1 cellular context compared by ENCODE assay signal in genomic region chr20:46715292-46715756, GRCh38.
TF ChIP-seq lines count a peak whose summit lies in the region.

No MANE protein-coding gene starts in this region.

TF ChIP-seq in HepG2, 621 proteins besides CTCF, POLR2A, EP300 and RAD21 (continued from another document and continues in another):
- no peak for TF ChIP-seq ZBTB10 (CRISPR knock-in tag; IDR thresholded peaks at IDR 0.05; ENCODE audit: borderline replicate concordance)
- peak; percentile 70 for TF ChIP-seq TEAD3 (CRISPR knock-in tag; optimal IDR thresholded peaks at IDR 0.05; ENCODE audit: borderline replicate concordance)
- TF ChIP-seq XRCC5 (optimal IDR thresholded peaks at IDR 0.05; ENCODE audit: low read length), result peak; percentile 21
- TF ChIP-seq KDM3A (CRISPR knock-in tag; IDR thresholded peaks at IDR 0.05; ENCODE audit: low read depth), result peak; percentile 68; the same call in 1 of the 2 replicates
- TF ChIP-seq ZNF281 (CRISPR knock-in tag; IDR thresholded peaks at IDR 0.05; ENCODE audit: borderline replicate concordance), result peak; percentile 71; the same call in 1 of the 2 replicates
- TF ChIP-seq ZBTB2 (CRISPR knock-in tag; IDR thresholded peaks at IDR 0.05; ENCODE audit: low read depth), result no peak
- no peak for TF ChIP-seq FOSL1 (CRISPR knock-in tag; IDR thresholded peaks at IDR 0.05; ENCODE audit: borderline replicate concordance)
- no peak for TF ChIP-seq SP5 (CRISPR knock-in tag; IDR thresholded peaks at IDR 0.05; ENCODE audit: borderline replicate concordance, low read depth)
- TF ChIP-seq ZBTB8A (CRISPR knock-in tag; IDR thresholded peaks at IDR 0.05; ENCODE audit: borderline replicate concordance, low read depth), result no peak
- no peak for TF ChIP-seq ZBTB7B (CRISPR knock-in tag; IDR thresholded peaks at IDR 0.05)
- TF ChIP-seq ZNF510 (CRISPR knock-in tag; IDR thresholded peaks at IDR 0.05; ENCODE audit: low read depth), result no peak
- no peak for TF ChIP-seq ZNF816 (CRISPR knock-in tag; IDR thresholded peaks at IDR 0.05; ENCODE audit: borderline replicate concordance)
- TF ChIP-seq ZC3H4 (CRISPR knock-in tag; IDR thresholded peaks at IDR 0.05; ENCODE audit: borderline replicate concordance), result no peak
- no peak for TF ChIP-seq ARHGAP35 (CRISPR knock-in tag; IDR thresholded peaks at IDR 0.05; ENCODE audit: borderline replicate concordance)
- no peak for TF ChIP-seq TRAFD1 (CRISPR knock-in tag; IDR thresholded peaks at IDR 0.05; ENCODE audit: borderline replicate concordance)
- TF ChIP-seq CBX1 (IDR thresholded peaks at IDR 0.05; ENCODE audit: low read depth), result no peak
- no peak for TF ChIP-seq ZNF431 (CRISPR knock-in tag; IDR thresholded peaks at IDR 0.05; ENCODE audit: borderline replicate concordance, low read depth)
- TF ChIP-seq ZNF331 (CRISPR knock-in tag; IDR thresholded peaks at IDR 0.05), result peak; percentile 51; the same call in 1 of the 2 replicates
- TF ChIP-seq ZNF788 (CRISPR knock-in tag; IDR thresholded peaks at IDR 0.05; ENCODE audit: borderline replicate concordance), result no peak
- TF ChIP-seq CEBPG (CRISPR knock-in tag; IDR thresholded peaks at IDR 0.05), result peak; percentile 91
- no peak for TF ChIP-seq PREB (CRISPR knock-in tag; IDR thresholded peaks at IDR 0.05)
- TF ChIP-seq ZNF33B (CRISPR knock-in tag; IDR thresholded peaks at IDR 0.05), result 0 out of 2 replicates have a peak, but pooled peaks have one; percentile 61
- TF ChIP-seq ZBTB20 (CRISPR knock-in tag; IDR thresholded peaks at IDR 0.05; ENCODE audit: borderline replicate concordance, low read depth), result no peak
- no peak; the same call in 1 of the 2 replicates for TF ChIP-seq PAXIP1 (CRISPR knock-in tag; conservative IDR thresholded peaks at IDR 0.05)
- TF ChIP-seq ZSCAN29 (CRISPR knock-in tag; conservative IDR thresholded peaks at IDR 0.05), result peak; percentile 51; the same call in 1 of the 2 replicates
- no peak for TF ChIP-seq ZNF329 (CRISPR knock-in tag; IDR thresholded peaks at IDR 0.05; ENCODE audit: low read depth)
- 0 out of 2 replicates have a peak, but pooled peaks have one; percentile 29 for TF ChIP-seq FOXO1 (CRISPR knock-in tag; IDR thresholded peaks at IDR 0.05)
- no peak for TF ChIP-seq ETV5 (CRISPR knock-in tag; IDR thresholded peaks at IDR 0.05; ENCODE audit: borderline replicate concordance)
- TF ChIP-seq JDP2 (CRISPR knock-in tag; IDR thresholded peaks at IDR 0.05; ENCODE audit: borderline replicate concordance), result no peak
- TF ChIP-seq IRF2 (CRISPR knock-in tag; IDR thresholded peaks at IDR 0.05), result 0 out of 2 replicates have a peak, but pooled peaks have one; percentile 23
- 0 out of 2 replicates have a peak, but pooled peaks have one; percentile 46 for TF ChIP-seq ZNF775 (CRISPR knock-in tag; IDR thresholded peaks at IDR 0.05; ENCODE audit: borderline replicate concordance)
- TF ChIP-seq TRIM22 (IDR thresholded peaks at IDR 0.05), result no peak
- TF ChIP-seq ZBTB1 (CRISPR knock-in tag; IDR thresholded peaks at IDR 0.05; ENCODE audit: borderline replicate concordance), result no peak
- TF ChIP-seq STAT5B (CRISPR knock-in tag; IDR thresholded peaks at IDR 0.05), result no peak
- no peak for TF ChIP-seq GABPB1 (CRISPR knock-in tag; IDR thresholded peaks at IDR 0.05)
- TF ChIP-seq MEIS2 (CRISPR knock-in tag; IDR thresholded peaks at IDR 0.05), result no peak
- TF ChIP-seq THRA (CRISPR knock-in tag; IDR thresholded peaks at IDR 0.05; ENCODE audit: borderline replicate concordance), result peak; percentile 96; the same call in 1 of the 2 replicates
- no peak for TF ChIP-seq MATR3 (CRISPR knock-in tag; IDR thresholded peaks at IDR 0.05)
- no peak for TF ChIP-seq ATF5 (CRISPR knock-in tag; IDR thresholded peaks at IDR 0.05; ENCODE audit: low read depth)
- no peak for TF ChIP-seq ZNF3 (CRISPR knock-in tag; IDR thresholded peaks at IDR 0.05)
- no peak for TF ChIP-seq ZNF280D (CRISPR knock-in tag; IDR thresholded peaks at IDR 0.05)
